22 cellular contexts compared by ENCODE assay signal in the genomic region with DNA sequence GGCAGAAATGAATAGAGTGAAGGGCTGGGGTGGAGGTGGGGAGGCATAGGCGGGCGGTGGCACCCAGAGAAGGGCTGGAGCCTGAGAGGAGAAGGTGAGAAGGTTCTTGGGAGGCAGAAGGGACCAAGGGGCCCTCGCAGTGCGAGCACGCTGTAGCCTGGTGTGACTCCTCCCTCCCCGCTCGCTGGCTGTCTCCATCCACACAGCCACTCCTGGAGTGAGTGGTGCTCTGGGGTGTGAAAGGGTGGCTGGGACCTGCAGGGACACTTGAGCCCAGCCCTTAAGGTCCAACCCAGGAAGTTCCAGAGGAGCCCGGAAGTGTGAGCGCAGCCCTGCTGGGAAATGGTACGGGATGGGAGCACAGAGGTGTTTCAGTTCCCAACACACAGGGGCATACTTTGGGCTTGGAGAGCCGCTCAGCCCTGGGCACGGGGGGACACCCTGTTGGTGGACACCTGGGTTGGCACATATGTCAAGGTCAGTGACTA. TPM values are rescaled to one million over a fixed set of nuclear protein-coding genes. Genes with fewer than 3 reads are reported as not detected.
DNase-seq lines count a peak whose midpoint lies in the region; ATAC-seq, FAIRE-seq and TF ChIP-seq lines count a peak whose summit lies in the region.
"Had no signal": no experiment of that assay in that cellular context is flagged by ENCODE, and none has a peak within 500 bp of the region (broad histone marks: within the 10 kb centered on the region; RNA-seq: fewer than 3 reads in every experiment).

No MANE protein-coding gene starts in this region.

- TF ChIP-seq CTCF in left lung (IDR thresholded peaks at IDR 0.05) (no peak), thyroid gland (IDR thresholded peaks at IDR 0.05) (no peak)

- H3K36me3 ChIP-seq in left lung (no peaks in the 10 kb centered on the region), thyroid gland (no peaks in the 10 kb centered on the region)
- H3K36me3 ChIP-seq: uterus had no signal

- H3K4me1 Mint-ChIP-seq in activated naive CD4-positive, alpha-beta T cell treated with anti-CD3 and anti-CD28 coated beads for 36 hours (ENCODE audit: low read depth): no peaks in the 10 kb centered on the region

- H3K27me3 Mint-ChIP-seq in activated naive CD4-positive, alpha-beta T cell treated with anti-CD3 and anti-CD28 coated beads for 36 hours (ENCODE audit: low read depth): no peaks in the 10 kb centered on the region

- peak; percentile 0 for DNase-seq in activated naive CD4-positive, alpha-beta T cell treated with anti-CD3 and anti-CD28 coated beads for 36 hours
- DNase-seq in activated naive CD4-positive, alpha-beta T cell treated with anti-CD3 and anti-CD28 coated beads, Interleukin-2, amount 50 U/mL, for 16 hours: no peak
- DNase-seq in HuH-7 (ENCODE audit: low spot score) (peak; percentile 15), left lung (peak; percentile 56 to 70), thyroid gland (peak; percentile 1 to 13), DMS53 (lab: John Stamatoyannopoulos, UW) (no peak), urothelium cell line (ENCODE audit: low spot score) (no peak)
- DNase-seq: activated CD4-positive, alpha-beta T cell treated with anti-CD3 and anti-CD28 coated beads for 48 hours; amniotic stem cell; DMS 273 treated with DMSO at 0.1 percent for 48 hours; NCI-H1092; NCI-H2081; RPMI8226; stimulated activated CD4-positive, alpha-beta T cell treated with anti-CD3 and anti-CD28 coated beads, Interleukin-1b, Interleukin-23, amount 100 ng/mL, for 48 hours; stimulated activated naive CD4-positive, alpha-beta T cell treated with Interleukin-2 at 50 U/mL for 16 hours; uterus had no signal

- H3K36me3 Mint-ChIP-seq in activated naive CD4-positive, alpha-beta T cell treated with anti-CD3 and anti-CD28 coated beads for 36 hours (ENCODE audit: low read depth): no peaks in the 10 kb centered on the region

- H3K4me1 ChIP-seq in left lung: peaks cover 0 to 3% of the 10 kb centered on the region in 2 donors
- peaks cover 7 to 16% of the 10 kb centered on the region in 2 donors for H3K4me1 ChIP-seq in thyroid gland
- H3K4me1 ChIP-seq: parathyroid adenoma, uterus had no signal

- H3K27ac ChIP-seq in left lung (no peak overlapping the region), thyroid gland (no peak overlapping the region)
- H3K27ac ChIP-seq: C4-2B, parathyroid adenoma, uterus had no signal

- TF ChIP-seq POLR2A in thyroid gland (IDR thresholded peaks at IDR 0.05): no peak

- intact Hi-C loops in activated naive CD4-positive, alpha-beta T cell treated with anti-CD3 and anti-CD28 coated beads for 36 hours (cut with micrococcal nuclease): no loop called here
- intact Hi-C loops in left lung (cut with DNase I) (no loop called here), thyroid gland (cut with DNase I) (no loop called here)

- WGBS in thyroid gland, 2 donors: 70 to 77% methylated on average over 12 of the region's 12 CpGs

- no peaks in the 10 kb centered on the region for H3K9me3 Mint-ChIP-seq in activated naive CD4-positive, alpha-beta T cell treated with anti-CD3 and anti-CD28 coated beads for 36 hours

- no peak for FAIRE-seq in urothelium cell line (lab: Jason Lieb, UNC)
- FAIRE-seq: A204.1, TTC549 had no signal

- H3K27ac Mint-ChIP-seq in activated naive CD4-positive, alpha-beta T cell treated with anti-CD3 and anti-CD28 coated beads for 36 hours: no peak overlapping the region

- no peaks in the 10 kb centered on the region for H3K9me3 ChIP-seq in left lung
- H3K9me3 ChIP-seq in thyroid gland: no peaks in the 10 kb centered on the region
- H3K9me3 ChIP-seq: uterus had no signal

- ATAC-seq in left lung: peak; percentile 85
- ATAC-seq in GM18511 (IDR thresholded peaks at IDR 0.05; ENCODE audit: unreplicated experiment): no peak

- no peak overlapping the region for H3K4me3 ChIP-seq in left lung
- no peak overlapping the region for H3K4me3 ChIP-seq in thyroid gland (replicated peaks in 1 of 3)
- H3K4me3 ChIP-seq: uterus had no signal

- H3K4me3 Mint-ChIP-seq in activated naive CD4-positive, alpha-beta T cell treated with anti-CD3 and anti-CD28 coated beads for 36 hours: no peak overlapping the region

- CTCF ChIA-PET in activated naive CD4-positive, alpha-beta T cell treated with anti-CD3 and anti-CD28 coated beads for 36 hours (lab: Charles Lee): no interaction called here

- no peaks in the 10 kb centered on the region for H3K27me3 ChIP-seq in left lung
- no peaks in the 10 kb centered on the region for H3K27me3 ChIP-seq in thyroid gland
- H3K27me3 ChIP-seq: uterus had no signal

RNA-seq across cellular contexts. Expression of gene SCGB3A1, which starts 9.3 kb away (rescaled TPM):
- total RNA-seq in activated naive CD4-positive, alpha-beta T cell treated with anti-CD3 and anti-CD28 coated beads for 36 hours: not detected
- total RNA-seq in left lung (100 to 1,000 TPM in 1 of 2 donors, 10 to 100 TPM in 1; 88.8 to 104 TPM), thyroid gland (1 to 10 TPM in 3 of 4 donors, not detected in 1; 1.0 to 8.1 (median 3.5) TPM)
- total RNA-seq: NCI-H460 had no signal

RNA-seq across cellular contexts. Expression of gene FLT4, which starts 48.8 kb away (rescaled TPM):
- total RNA-seq in activated naive CD4-positive, alpha-beta T cell treated with anti-CD3 and anti-CD28 coated beads for 36 hours: 1 to 10 TPM; 1.5 to 2.7 TPM
- 10 to 100 TPM; 21.7 to 24.1 TPM for total RNA-seq in left lung
- total RNA-seq in thyroid gland: 10 to 100 TPM; 52.8 to 90.9 (median 66.8) TPM

Comparison
In these comparisons a context has a peak if more than half of its experiments do, and no peak if none do; other contexts are left out.
1. DNase-seq: peak in activated naive CD4-positive, alpha-beta T cell treated with anti-CD3 and anti-CD28 coated beads for 36 hours (single experiment), HuH-7 (single experiment), left lung (2 of 2) and thyroid gland (2 of 2); none in activated naive CD4-positive, alpha-beta T cell treated with anti-CD3 and anti-CD28 coated beads, Interleukin-2, amount 50 U/mL, for 16 hours (single experiment), DMS53 (single experiment) and urothelium cell line (single experiment).
2. RNA of gene SCGB3A1, which starts 9.3 kb away (total RNA-seq): 88.8 to 104 TPM in left lung; 1.0 to 8.1 TPM in thyroid gland and not detected in activated naive CD4-positive, alpha-beta T cell treated with anti-CD3 and anti-CD28 coated beads for 36 hours; every median in the first group is over 4 times any median in the second.
3. RNA of gene FLT4, which starts 48.8 kb away (total RNA-seq): 52.8 to 90.9 TPM in thyroid gland and 21.7 to 24.1 TPM in left lung; 1.5 to 2.7 TPM in activated naive CD4-positive, alpha-beta T cell treated with anti-CD3 and anti-CD28 coated beads for 36 hours; every median in the first group is over 4 times any median in the second.